Comparison of ENCODE assay signal across 8 cellular contexts in the genomic region with DNA sequence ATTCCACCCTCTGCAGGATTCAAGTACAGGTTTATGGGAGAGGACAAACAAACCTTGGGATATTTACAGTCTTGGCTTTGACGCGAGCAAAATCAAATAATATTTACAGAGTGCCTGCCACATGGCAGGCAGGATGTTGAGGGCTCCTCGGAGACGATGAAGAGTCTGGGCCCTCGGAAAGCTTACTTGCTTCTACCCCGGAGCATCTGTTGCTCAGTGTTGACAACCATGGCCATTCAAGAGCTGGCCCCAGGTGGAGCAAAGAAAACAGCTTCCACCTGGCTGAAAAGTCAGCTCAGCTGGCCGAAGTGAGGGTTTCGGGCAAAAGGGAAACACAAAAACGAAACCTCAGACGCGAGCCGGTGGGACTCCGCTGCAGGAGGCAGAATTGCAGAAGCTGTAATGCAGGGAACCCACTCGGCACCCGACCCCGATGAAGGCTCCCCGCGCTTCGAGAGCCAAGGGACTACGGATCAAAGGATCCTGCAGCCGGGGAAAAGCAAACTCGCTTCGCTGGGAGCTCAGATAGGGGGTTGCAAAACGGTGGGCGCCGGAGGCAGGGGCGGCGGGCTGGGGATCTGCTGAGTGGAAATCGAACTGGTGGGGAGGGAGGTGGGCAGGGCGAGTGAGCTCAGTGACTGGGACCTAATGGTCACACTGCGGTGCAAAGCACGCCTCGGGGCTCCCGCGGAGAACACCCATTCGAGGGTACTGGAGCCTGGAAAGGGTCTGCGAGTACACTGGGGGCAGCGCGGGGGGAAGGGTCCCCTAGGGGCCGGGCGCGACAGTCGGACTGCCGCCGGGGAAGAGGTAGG. TPM values are rescaled to one million over a fixed set of nuclear protein-coding genes. Genes with fewer than 3 reads are reported as not detected.
DNase-seq lines count a peak whose midpoint lies in the region; ATAC-seq and TF ChIP-seq lines count a peak whose summit lies in the region.

No MANE protein-coding gene starts in this region.

- in situ Hi-C loops in HAP-1 (cut with MboI; ENCODE audit: low sequenced_read_pairs) = no loop called here

- H3K9me3 ChIP-seq in HAP-1 = no peaks in the 10 kb centered on the region
- peaks cover 7% of the 10 kb centered on the region for H3K9me3 ChIP-seq in endodermal cell (ENCODE audit: control insufficient read depth, low read length)
- no peaks in the 10 kb centered on the region for H3K9me3 ChIP-seq in mucosa of descending colon

- intact Hi-C loops in mucosa of descending colon (cut with DNase I, micrococcal nuclease) = no loop called here

- POLR2A ChIA-PET in activated CD8-positive, alpha-beta T cell treated with anti-CD3 and anti-CD28 coated beads, Interleukin-2, amount 10 ng/mL, durations not matched to agents 7 days and 5 days (lab: Charles Lee) = interaction anchor here (0.6 to 3.5 kb wide), 13 partner anchors 10 to 112 kb away, joined by 3 to 62 read pairs (median 11); no protein-coding TSS in a partner anchor

- H3K36me3 Mint-ChIP-seq in activated CD8-positive, alpha-beta T cell treated with anti-CD3 and anti-CD28 coated beads, Interleukin-2, amount 10 ng/mL, durations not matched to agents 7 days and 5 days (ENCODE audit: low read depth) = peaks cover 42% of the 10 kb centered on the region
- H3K36me3 Mint-ChIP-seq in endodermal cell (ENCODE audit: low read depth) = peaks cover 9% of the 10 kb centered on the region
- peaks cover 34% of the 10 kb centered on the region for H3K36me3 Mint-ChIP-seq in stimulated activated naive CD8-positive, alpha-beta T cell treated with anti-CD3 and anti-CD28 coated beads, Interleukin-15, Interleukin-2, amounts not matched to agents 100 ng/mL and 50 ng/mL, for 24 hours (ENCODE audit: low read depth)

- CTCF ChIA-PET in activated CD8-positive, alpha-beta T cell treated with anti-CD3 and anti-CD28 coated beads, Interleukin-2, amount 10 ng/mL, durations not matched to agents 7 days and 5 days (lab: Charles Lee) = interaction anchor here (0.6 to 2.9 kb wide), 17 partner anchors 9 to 113 kb away, joined by 3 to 26 read pairs (median 5); no protein-coding TSS in a partner anchor

- ATAC-seq in activated CD8-positive, alpha-beta T cell treated with anti-CD3 and anti-CD28 coated beads, Interleukin-2, amount 10 ng/mL, durations not matched to agents 7 days and 5 days = peak; percentile 34
- peak; percentile 32 for ATAC-seq in mucosa of descending colon
- no peak for ATAC-seq in HG03571 (IDR thresholded peaks at IDR 0.05; ENCODE audit: unreplicated experiment)

- H3K4me3 ChIP-seq in GM12864 (ENCODE audit: low read depth, low read length) (peak overlapping the region; percentile 99), HAP-1 (peak overlapping the region; percentile 78), NB4 (ENCODE audit: low read depth, low read length) (peak overlapping the region; percentile 67), endodermal cell (ENCODE audit: low read length) (peak overlapping the region; percentile 91), mucosa of descending colon (peak overlapping the region; percentile 77)

- H3K27ac ChIP-seq in endodermal cell (ENCODE audit: low read depth, low read length) = no peak overlapping the region

- H3K36me3 ChIP-seq in HAP-1 (replicated peaks) (no peaks in the 10 kb centered on the region), endodermal cell (ENCODE audit: control insufficient read depth, insufficient read depth, low read length) (no peaks in the 10 kb centered on the region), mucosa of descending colon (ENCODE audit: low read depth) (no peaks in the 10 kb centered on the region)

- TF ChIP-seq POLR2A in NB4 (IDR thresholded peaks at IDR 0.05; ENCODE audit: extremely low read depth, insufficient read length) = no peak

- no peak for TF ChIP-seq CTCF in GM12864 (IDR thresholded peaks at IDR 0.05; ENCODE audit: low read depth, low read length, missing control alignments)
- TF ChIP-seq CTCF in NB4 (IDR thresholded peaks at IDR 0.05; ENCODE audit: low read depth, low read length) = no peak
- TF ChIP-seq CTCF in endodermal cell (conservative IDR thresholded peaks at IDR 0.05) = no peak
- no peak for TF ChIP-seq CTCF in mucosa of descending colon (IDR thresholded peaks at IDR 0.05)

- 1 to 2% methylated on average over 21 to 45 of the region's 45 CpGs for WGBS in endodermal cell (ENCODE audit: insufficient coverage in 1 of 2, insufficient read length in 1 of 2), 2 experiments

- peak overlapping the region; percentile 40 for H3K9ac ChIP-seq in endodermal cell (ENCODE audit: extremely low read depth, low read length, poor library complexity, severe bottlenecking)

- peaks cover 19% of the 10 kb centered on the region for H3K4me1 ChIP-seq in HAP-1
- H3K4me1 ChIP-seq in endodermal cell (ENCODE audit: control insufficient read depth, insufficient read depth, low read length) = no peaks in the 10 kb centered on the region
- H3K4me1 ChIP-seq in mucosa of descending colon (ENCODE audit: low read depth) = peaks cover 18% of the 10 kb centered on the region

- H3K27me3 Mint-ChIP-seq in activated CD8-positive, alpha-beta T cell treated with anti-CD3 and anti-CD28 coated beads, Interleukin-2, amount 10 ng/mL, durations not matched to agents 7 days and 5 days (ENCODE audit: low read depth) = peaks cover 2% of the 10 kb centered on the region
- peaks cover 2% of the 10 kb centered on the region for H3K27me3 Mint-ChIP-seq in endodermal cell (ENCODE audit: insufficient read depth)
- no peaks in the 10 kb centered on the region for H3K27me3 Mint-ChIP-seq in stimulated activated naive CD8-positive, alpha-beta T cell treated with anti-CD3 and anti-CD28 coated beads, Interleukin-15, Interleukin-2, amounts not matched to agents 100 ng/mL and 50 ng/mL, for 24 hours

- H3K9me3 Mint-ChIP-seq in activated CD8-positive, alpha-beta T cell treated with anti-CD3 and anti-CD28 coated beads, Interleukin-2, amount 10 ng/mL, durations not matched to agents 7 days and 5 days (ENCODE audit: insufficient read depth) = peaks cover 6% of the 10 kb centered on the region
- H3K9me3 Mint-ChIP-seq in endodermal cell = peaks cover 17% of the 10 kb centered on the region
- peaks cover 20% of the 10 kb centered on the region for H3K9me3 Mint-ChIP-seq in stimulated activated naive CD8-positive, alpha-beta T cell treated with anti-CD3 and anti-CD28 coated beads, Interleukin-15, Interleukin-2, amounts not matched to agents 100 ng/mL and 50 ng/mL, for 24 hours

- H3K27ac Mint-ChIP-seq in activated CD8-positive, alpha-beta T cell treated with anti-CD3 and anti-CD28 coated beads, Interleukin-2, amount 10 ng/mL, durations not matched to agents 7 days and 5 days = peak overlapping the region; percentile 97
- peak overlapping the region; percentile 82 for H3K27ac Mint-ChIP-seq in endodermal cell
- H3K27ac Mint-ChIP-seq in stimulated activated naive CD8-positive, alpha-beta T cell treated with anti-CD3 and anti-CD28 coated beads, Interleukin-15, Interleukin-2, amounts not matched to agents 100 ng/mL and 50 ng/mL, for 24 hours = peak overlapping the region; percentile 92

- peak overlapping the region; percentile 95 for H3K4me3 Mint-ChIP-seq in activated CD8-positive, alpha-beta T cell treated with anti-CD3 and anti-CD28 coated beads, Interleukin-2, amount 10 ng/mL, durations not matched to agents 7 days and 5 days
- peak overlapping the region; percentile 84 for H3K4me3 Mint-ChIP-seq in endodermal cell
- H3K4me3 Mint-ChIP-seq in stimulated activated naive CD8-positive, alpha-beta T cell treated with anti-CD3 and anti-CD28 coated beads, Interleukin-15, Interleukin-2, amounts not matched to agents 100 ng/mL and 50 ng/mL, for 24 hours = peak overlapping the region; percentile 91

- DNase-seq in GM12864 (ENCODE audit: low read depth) = no peak
- DNase-seq in HAP-1 (ENCODE audit: low spot score in 2 of 2) = peak; percentile 34 to 58
- DNase-seq in NB4 (ENCODE audit: low read depth) = peak; percentile 72
- DNase-seq in activated CD8-positive, alpha-beta T cell treated with anti-CD3 and anti-CD28 coated beads, Interleukin-2, amount 10 ng/mL, durations not matched to agents 7 days and 5 days = peak; percentile 69
- DNase-seq in endodermal cell = peak; percentile 77
- peak; percentile 62 to 77 (median 72) for DNase-seq in mucosa of descending colon

- peaks cover 38% of the 10 kb centered on the region for H3K4me1 Mint-ChIP-seq in activated CD8-positive, alpha-beta T cell treated with anti-CD3 and anti-CD28 coated beads, Interleukin-2, amount 10 ng/mL, durations not matched to agents 7 days and 5 days (ENCODE audit: low read depth)
- peaks cover 26% of the 10 kb centered on the region for H3K4me1 Mint-ChIP-seq in endodermal cell
- peaks cover 60% of the 10 kb centered on the region for H3K4me1 Mint-ChIP-seq in stimulated activated naive CD8-positive, alpha-beta T cell treated with anti-CD3 and anti-CD28 coated beads, Interleukin-15, Interleukin-2, amounts not matched to agents 100 ng/mL and 50 ng/mL, for 24 hours (ENCODE audit: low read depth)

- H3K27me3 ChIP-seq in HAP-1 (ENCODE audit: low read depth) (no peaks in the 10 kb centered on the region), endodermal cell (ENCODE audit: control insufficient read depth, insufficient read depth, low read length, poor library complexity, severe bottlenecking) (no peaks in the 10 kb centered on the region)

RNA-seq across cellular contexts. Expression of a gene that starts 0.8 kb away (rescaled TPM):
- 10 to 100 TPM; 37.2 to 38.5 TPM for total RNA-seq in activated CD8-positive, alpha-beta T cell treated with anti-CD3 and anti-CD28 coated beads, Interleukin-2, amount 10 ng/mL, durations not matched to agents 7 days and 5 days
- total RNA-seq in endodermal cell (10 to 100 TPM; 17.9 to 18.7 TPM), mucosa of descending colon (10 to 100 TPM; 40.3 to 92.0 (median 41.1) TPM)
- polyA plus RNA-seq in endodermal cell (2013, experiment 1 of 2) = 12.4 TPM
- 12.4 TPM for polyA plus RNA-seq in endodermal cell (2013, experiment 2 of 2)
